In genomic region chr3:12892840-12893189, GRCh38 we compare ENCODE assay signal across 19 cellular contexts. TPM values are rescaled to one million over a fixed set of nuclear protein-coding genes. Genes with fewer than 3 reads are reported as not detected.
DNase-seq lines count a peak whose midpoint lies in the region; ATAC-seq and TF ChIP-seq lines count a peak whose summit lies in the region.
"Had no signal": no experiment of that assay in that cellular context is flagged by ENCODE, and none has a peak within 500 bp of the region (broad histone marks: within the 10 kb centered on the region; RNA-seq: fewer than 3 reads in every experiment).

No MANE protein-coding gene starts in this region.

- peaks cover 35% of the 10 kb centered on the region for H3K27me3 Mint-ChIP-seq in T-helper 17 cell

- no peak overlapping the region for H3K4me3 ChIP-seq in osteoblast (ENCODE audit: insufficient read depth, low read length)
- H3K4me3 ChIP-seq: A549, HAP-1 had no signal

- no peak overlapping the region for H3K27ac ChIP-seq in osteoblast (ENCODE audit: low read depth, low read length)
- H3K27ac ChIP-seq: A549 had no signal

- no peak overlapping the region for H2AFZ ChIP-seq in osteoblast (ENCODE audit: low read length)

- no peaks in the 10 kb centered on the region for H4K20me1 ChIP-seq in osteoblast (ENCODE audit: insufficient read depth, low read length)

- DNase-seq in Right ventricle myocardium superior (peak; percentile 5), left ventricle myocardium superior (no peak), T-helper 17 cell (no peak), osteoblast (ENCODE audit: insufficient read length, low spot score, missing footprints) (peak; percentile 62), NCI-H2029 (lab: John Stamatoyannopoulos, UW) (no peak)
- no peak for DNase-seq in effector CD4-positive, alpha-beta T cell
- DNase-seq: 8988T, ACHN, AML-193, C1 segment of cervical spinal cord, Calu3, COR-L47, DMS53, DMS79 treated with DMSO at 0.1 percent for 48 hours, GF-D8, GOT3, HFFc6 had no signal

- no peak for TF ChIP-seq CTCF in osteoblast (IDR thresholded peaks at IDR 0.05; ENCODE audit: extremely low read depth, low read depth, low read length)

- intact Hi-C loops in Right ventricle myocardium superior (cut with DNase I): loop anchor here (10.0 kb wide), 1 partner anchor 92 kb away; no protein-coding TSS in a partner anchor
- intact Hi-C loops in left ventricle myocardium superior (cut with micrococcal nuclease): loop anchor here (10.0 kb wide), 1 partner anchor 92 kb away; no protein-coding TSS in a partner anchor

- H3K4me2 ChIP-seq in osteoblast (ENCODE audit: insufficient read depth, low read length): no peak overlapping the region

- H3K36me3 ChIP-seq in osteoblast (ENCODE audit: insufficient read depth, low read length): peaks cover 4% of the 10 kb centered on the region
- H3K36me3 ChIP-seq: HAP-1 had no signal

- peaks cover 5% of the 10 kb centered on the region for H3K4me1 ChIP-seq in osteoblast (ENCODE audit: insufficient read depth, low read length)
- H3K4me1 ChIP-seq: A549 had no signal

- ATAC-seq in Right ventricle myocardium superior (ENCODE audit: poor library complexity) (no peak), left ventricle myocardium superior (no peak), T-helper 17 cell (no peak)

- H3K4me3 Mint-ChIP-seq in T-helper 17 cell: no peak overlapping the region
- H3K4me3 Mint-ChIP-seq: HFFc6 had no signal

- peaks cover 26% of the 10 kb centered on the region for H3K4me1 Mint-ChIP-seq in T-helper 17 cell

- no peaks in the 10 kb centered on the region for H3K36me3 Mint-ChIP-seq in T-helper 17 cell (ENCODE audit: low read depth)

- peaks cover 38% of the 10 kb centered on the region for H3K27me3 ChIP-seq in osteoblast (ENCODE audit: insufficient read depth, low read length)

- H3K9me3 ChIP-seq in T-helper 17 cell (ENCODE audit: control insufficient read depth, low read length, poor library complexity, severe bottlenecking) (no peaks in the 10 kb centered on the region), osteoblast (ENCODE audit: low read depth, low read length) (no peaks in the 10 kb centered on the region)
- H3K9me3 ChIP-seq: A549, HAP-1 had no signal

- no peaks in the 10 kb centered on the region for H3K79me2 ChIP-seq in osteoblast (ENCODE audit: insufficient read depth, low read length)

- peak overlapping the region; percentile 72 for H3K27ac Mint-ChIP-seq in T-helper 17 cell
- H3K27ac Mint-ChIP-seq: HFFc6 had no signal

RNA-seq across cellular contexts. Expression of gene RPL32, which starts 51.5 kb away (rescaled TPM):
- total RNA-seq in Right ventricle myocardium superior (868 TPM), left ventricle myocardium superior (931 TPM), T-helper 17 cell (1,000 to 10,000 TPM; 3,315 to 3,401 TPM), osteoblast (524 and 1,095 TPM in 2 replicates)

Comparison
In these comparisons a context has a peak if more than half of its experiments do, and no peak if none do; other contexts are left out.
1. DNase-seq: peak in Right ventricle myocardium superior (single experiment) and osteoblast (single experiment); none in left ventricle myocardium superior (single experiment), T-helper 17 cell (0 of 3), effector CD4-positive, alpha-beta T cell (single experiment) and NCI-H2029 (single experiment).